Comparison of ENCODE assay signal across 1 cellular context in genomic region chr13:106561551-106562170, GRCh38.
A peak's percentile ranks its signal among the peaks of the same experiment; 100 is the strongest.
TF ChIP-seq lines count a peak whose summit lies in the region.

No MANE protein-coding gene starts in this region.

TF ChIP-seq in HepG2, 621 proteins besides CTCF, POLR2A, EP300 and RAD21:
- TF ChIP-seq PREB (CRISPR knock-in tag; IDR thresholded peaks at IDR 0.05) (no peak), ZKSCAN1 (IDR thresholded peaks at IDR 0.05; ENCODE audit: low read length) (no peak), ZNF703 (CRISPR knock-in tag; IDR thresholded peaks at IDR 0.05; ENCODE audit: borderline replicate concordance) (no peak), ZNF281 (CRISPR knock-in tag; IDR thresholded peaks at IDR 0.05; ENCODE audit: borderline replicate concordance) (no peak), GPBP1L1 (CRISPR knock-in tag; IDR thresholded peaks at IDR 0.05) (no peak), TFE3 (CRISPR knock-in tag; IDR thresholded peaks at IDR 0.05) (no peak), ZBTB38 (CRISPR knock-in tag; IDR thresholded peaks at IDR 0.05) (peak; percentile 61; the same call in 1 of the 2 replicates), IRF2 (CRISPR knock-in tag; IDR thresholded peaks at IDR 0.05) (no peak), ZNF781 (CRISPR knock-in tag; IDR thresholded peaks at IDR 0.05; ENCODE audit: borderline replicate concordance, not compliant biosample characterization) (no peak), RBM22 (optimal IDR thresholded peaks at IDR 0.05; ENCODE audit: low read length) (peak; percentile 31)
